In genomic region chr10:110919971-110920881, GRCh38 we compare ENCODE assay signal across 8 cellular contexts. TPM values are rescaled to one million over a fixed set of nuclear protein-coding genes. Genes with fewer than 3 reads are reported as not detected.
DNase-seq lines count a peak whose midpoint lies in the region; ATAC-seq, FAIRE-seq and TF ChIP-seq lines count a peak whose summit lies in the region.

No MANE protein-coding gene starts in this region.

- POLR2A ChIA-PET in GM10248 (lab: Yijun Ruan, JAX), result interaction anchor here (2.3 kb wide), 1 partner anchor 9 kb away, joined by 10 read pairs; no protein-coding TSS in a partner anchor

- H3K27ac ChIP-seq in keratinocyte (ENCODE audit: control insufficient read depth, insufficient read depth, low read length), result peak overlapping the region; percentile 89

- H3K36me3 ChIP-seq in keratinocyte (ENCODE audit: control insufficient read depth in 2 of 2, extremely low read depth in 1 of 2, insufficient read depth in 2 of 2, low read length in 2 of 2), result no peaks in the 10 kb centered on the region

- peaks cover 53% of the 10 kb centered on the region for H3K79me2 ChIP-seq in keratinocyte (ENCODE audit: control insufficient read depth, insufficient read depth, low read length)

- peak; percentile 32 for ATAC-seq in GM21576 (IDR thresholded peaks at IDR 0.05; ENCODE audit: unreplicated experiment)

- H2AFZ ChIP-seq in keratinocyte (ENCODE audit: control insufficient read depth, low read length), result peak overlapping the region; percentile 76

- H4K20me1 ChIP-seq in keratinocyte (ENCODE audit: control insufficient read depth, extremely low read depth, insufficient read depth, low read length), result no peaks in the 10 kb centered on the region

- TF ChIP-seq CTCF in GM10248 (IDR thresholded peaks at IDR 0.05; ENCODE audit: control extremely low read depth, extremely low read depth, low read depth, missing control alignments), result no peak
- TF ChIP-seq CTCF in cardiac fibroblast (IDR thresholded peaks at IDR 0.05; ENCODE audit: low read depth, low read length), result no peak
- no peak for TF ChIP-seq CTCF in keratinocyte (optimal IDR thresholded peaks at IDR 0.05 in 1 of 3, IDR thresholded peaks at IDR 0.05 in 1 of 3, conservative IDR thresholded peaks at IDR 0.05 in 1 of 3; ENCODE audit: extremely low read depth in 1 of 3, insufficient read depth in 2 of 3, low read length in 3 of 3)

- CTCF ChIA-PET in GM10248 (lab: Yijun Ruan, JAX), result interaction anchor here (0.7 to 1.3 kb wide), 2 partner anchors 26 to 91 kb away, joined by 3 to 4 read pairs; no protein-coding TSS in a partner anchor

- no peaks in the 10 kb centered on the region for H3K9me3 ChIP-seq in keratinocyte (ENCODE audit: control insufficient read depth, low read depth, low read length)

- H3K9ac ChIP-seq in keratinocyte (ENCODE audit: control insufficient read depth, extremely low read depth, insufficient read depth, low read length), result peak overlapping the region; percentile 95

- no peaks in the 10 kb centered on the region for H3K9me1 ChIP-seq in keratinocyte (ENCODE audit: control insufficient read depth, extremely low read depth, insufficient read depth, low read length)

- H3K4me3 ChIP-seq in cardiac fibroblast (replicated peaks in 1 of 2; ENCODE audit: low read depth in 2 of 2, low read length in 2 of 2) (peak overlapping the region; percentile 73 to 83), keratinocyte (ENCODE audit: control insufficient read depth in 2 of 3, extremely low read depth in 1 of 3, insufficient read depth in 2 of 3, low read depth in 1 of 3, low read length in 3 of 3) (peak overlapping the region; percentile 71 to 98 (median 97))

- peak; percentile 46 for FAIRE-seq in keratinocyte (lab: Jason Lieb, UNC)

- H3K27me3 ChIP-seq in keratinocyte (ENCODE audit: control insufficient read depth, extremely low read depth, insufficient read depth, low read length), result no peaks in the 10 kb centered on the region

- peaks cover 10% of the 10 kb centered on the region for H3K4me1 ChIP-seq in keratinocyte (ENCODE audit: control insufficient read depth, extremely low read depth, insufficient read depth, low read length)

- H3K4me2 ChIP-seq in keratinocyte (ENCODE audit: control insufficient read depth, extremely low read depth, insufficient read depth, low read depth, low read length), result peak overlapping the region; percentile 97

- peak; percentile 23 for DNase-seq in GM10248 (ENCODE audit: extremely low spot score)
- DNase-seq in HuH-7.5 (ENCODE audit: low spot score), result peak; percentile 22
- DNase-seq in SK-N-DZ (ENCODE audit: low spot score), result peak; percentile 54
- DNase-seq in cardiac fibroblast (ENCODE audit: low read depth in 2 of 2), result peak; percentile 67 to 78
- DNase-seq in keratinocyte (ENCODE audit: low read depth, low spot score), result no peak
- peak; percentile 21 to 30 for DNase-seq in stimulated activated CD4-positive, alpha-beta T cell treated with anti-CD3 and anti-CD28 coated beads, Interleukin-2, amount 100 ng/mL, for 24 hours
- no peak for DNase-seq in NCI-H446 treated with DMSO at 0.1 percent for 48 hours (lab: John Stamatoyannopoulos, UW)

- dilution Hi-C loops in keratinocyte (cut with MboI; ENCODE audit: extremely low pct_ligation_motif_present, low sequenced_read_pairs), result no loop called here

RNA-seq across cellular contexts. Expression of gene SHOC2, which starts 0.8 kb away (rescaled TPM):
- 13.3 and 22.3 TPM in 2 replicates for polyA plus RNA-seq in SK-N-DZ (2014; cell fraction: cytosol; rRNA removed)
- polyA plus RNA-seq in SK-N-DZ (2014; cell fraction: nucleus; rRNA removed), result 10.2 and 10.6 TPM in 2 replicates
- 16.8 to 27.7 TPM (median 21.2 TPM) in 3 replicates for polyA plus RNA-seq in keratinocyte
- polyA plus RNA-seq in keratinocyte (2011; ENCODE audit: low read depth), result 22.6 TPM
- 14.8 and 30.0 TPM in 2 replicates for polyA plus RNA-seq in keratinocyte (2011; cell fraction: cytosol; rRNA removed)
- 18.0 and 23.4 TPM in 2 replicates for polyA plus RNA-seq in keratinocyte (2011; cell fraction: nucleus; rRNA removed)
- polyA plus RNA-seq in keratinocyte (2012; ENCODE audit: low replicate concordance), result 19.7 and 21.8 TPM in 2 replicates
- 12.0 to 38.5 TPM (median 22.2 TPM) in 3 replicates for polyA minus RNA-seq in keratinocyte
- 29.0 TPM for polyA minus RNA-seq in keratinocyte (2011; cell fraction: cytosol; rRNA and poly(A)+ RNA removed)
- polyA minus RNA-seq in keratinocyte (2011; cell fraction: nucleus; rRNA and poly(A)+ RNA removed), result 30.6 and 58.2 TPM in 2 replicates

RNA-seq across cellular contexts. Expression of gene BBIP1, which starts 1.2 kb away (rescaled TPM):
- polyA plus RNA-seq in SK-N-DZ (2014; cell fraction: cytosol; rRNA removed), result 48.6 and 48.7 TPM in 2 replicates
- 57.3 and 69.6 TPM in 2 replicates for polyA plus RNA-seq in SK-N-DZ (2014; cell fraction: nucleus; rRNA removed)
- 12.8 to 30.4 TPM (median 13.9 TPM) in 3 replicates for polyA plus RNA-seq in keratinocyte
- 38.6 TPM for polyA plus RNA-seq in keratinocyte (2011; ENCODE audit: low read depth)
- polyA plus RNA-seq in keratinocyte (2011; cell fraction: cytosol; rRNA removed), result 12.0 and 26.0 TPM in 2 replicates
- polyA plus RNA-seq in keratinocyte (2011; cell fraction: nucleus; rRNA removed), result 9.2 and 14.1 TPM in 2 replicates
- polyA plus RNA-seq in keratinocyte (2012; ENCODE audit: low replicate concordance), result 15.0 and 23.7 TPM in 2 replicates
- 2.4 to 22.3 TPM (median 4.6 TPM) in 3 replicates for polyA minus RNA-seq in keratinocyte
- polyA minus RNA-seq in keratinocyte (2011; cell fraction: cytosol; rRNA and poly(A)+ RNA removed), result 6.5 TPM
- polyA minus RNA-seq in keratinocyte (2011; cell fraction: nucleus; rRNA and poly(A)+ RNA removed), result 2.7 and 3.0 TPM in 2 replicates

RNA-seq across cellular contexts. Expression of gene PDCD4, which starts 48.5 kb away (rescaled TPM):
- polyA plus RNA-seq in SK-N-DZ (2014; cell fraction: cytosol; rRNA removed), result 30.0 and 43.5 TPM in 2 replicates
- 42.9 and 57.8 TPM in 2 replicates for polyA plus RNA-seq in SK-N-DZ (2014; cell fraction: nucleus; rRNA removed)
- 63.1 to 146 TPM (median 99.7 TPM) in 3 replicates for polyA plus RNA-seq in keratinocyte
- polyA plus RNA-seq in keratinocyte (2011; ENCODE audit: low read depth), result 334 TPM
- polyA plus RNA-seq in keratinocyte (2011; cell fraction: cytosol; rRNA removed), result 60.6 and 83.9 TPM in 2 replicates
- 75.6 and 156 TPM in 2 replicates for polyA plus RNA-seq in keratinocyte (2011; cell fraction: nucleus; rRNA removed)
- 80.0 and 198 TPM in 2 replicates for polyA plus RNA-seq in keratinocyte (2012; ENCODE audit: low replicate concordance)
- 8.4 to 29.0 TPM (median 14.0 TPM) in 3 replicates for polyA minus RNA-seq in keratinocyte
- 27.0 TPM for polyA minus RNA-seq in keratinocyte (2011; cell fraction: cytosol; rRNA and poly(A)+ RNA removed)
- 37.1 and 90.1 TPM in 2 replicates for polyA minus RNA-seq in keratinocyte (2011; cell fraction: nucleus; rRNA and poly(A)+ RNA removed)

Comparison
In these comparisons a context has a peak if more than half of its experiments do, and no peak if none do; other contexts are left out.
1. DNase-seq: peak in GM10248 (single experiment), HuH-7.5 (single experiment), SK-N-DZ (single experiment), cardiac fibroblast (2 of 2) and stimulated activated CD4-positive, alpha-beta T cell treated with anti-CD3 and anti-CD28 coated beads, Interleukin-2, amount 100 ng/mL, for 24 hours (2 of 2); none in keratinocyte (single experiment) and NCI-H446 treated with DMSO at 0.1 percent for 48 hours (single experiment).